9 cellular contexts compared by ENCODE assay signal in the genomic region with DNA sequence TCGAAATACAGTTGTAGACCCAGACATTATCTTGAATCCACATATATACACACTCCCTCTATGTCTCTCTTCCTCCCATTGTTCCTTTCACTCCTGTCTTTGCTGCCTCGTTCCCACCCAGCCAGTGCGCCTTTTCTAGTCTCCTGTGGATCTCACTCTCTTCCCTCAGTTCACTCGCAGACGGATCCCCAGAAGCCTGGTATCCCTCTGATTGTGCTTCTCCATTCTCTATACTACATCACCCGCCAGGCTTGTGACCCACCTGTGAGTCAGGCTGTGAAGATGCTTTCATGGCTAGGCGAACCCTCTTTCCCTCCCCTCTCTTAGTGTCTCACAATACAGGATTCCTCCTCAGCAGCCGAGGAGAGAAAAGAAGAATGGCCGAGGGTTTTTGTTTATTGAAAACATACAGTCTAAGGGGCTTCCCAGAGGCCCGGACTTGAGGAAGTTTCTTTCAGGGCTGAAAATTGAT. TPM values are rescaled to one million over a fixed set of nuclear protein-coding genes. Genes with fewer than 3 reads are reported as not detected.
DNase-seq lines count a peak whose midpoint lies in the region; ATAC-seq, FAIRE-seq and TF ChIP-seq lines count a peak whose summit lies in the region.
"Had no signal": no experiment of that assay in that cellular context is flagged by ENCODE, and none has a peak within 500 bp of the region (broad histone marks: within the 10 kb centered on the region; RNA-seq: fewer than 3 reads in every experiment).

No MANE protein-coding gene starts in this region.

- H3K9ac ChIP-seq in K562 (ENCODE audit: insufficient read depth in 1 of 2, low read depth in 2 of 2, low read length in 2 of 2), result peak overlapping the region in 1 of 2 experiments; percentile 68; a peak in 1 of 4 replicates

- TF ChIP-seq EP300 in K562 (IDR thresholded peaks at IDR 0.05; ENCODE audit: low read length), result no peak

- peaks cover 26% of the 10 kb centered on the region for H3K4me1 ChIP-seq in CD8-positive, alpha-beta memory T cell (ENCODE audit: insufficient read depth, low read length)
- peaks cover 18 to 43% of the 10 kb centered on the region in 2 experiments; a peak in 4 of 5 replicates for H3K4me1 ChIP-seq in K562 (replicated peaks in 1 of 2; ENCODE audit: control insufficient read depth in 2 of 2, insufficient read depth in 2 of 2, low read length in 2 of 2)

- TF ChIP-seq RAD21 in K562 (CRISPR knock-in tag; conservative IDR thresholded peaks at IDR 0.05 in 1 of 2, IDR thresholded peaks at IDR 0.05 in 1 of 2), result no peak

- peak overlapping the region; percentile 80; the same call in 1 of the 2 replicates for H3K4me2 ChIP-seq in K562 (ENCODE audit: insufficient read depth, low read length)

- no peaks in the 10 kb centered on the region for H3K27me3 Mint-ChIP-seq in CD8-positive, alpha-beta memory T cell
- H3K27me3 Mint-ChIP-seq in naive thymus-derived CD8-positive, alpha-beta T cell, result no peaks in the 10 kb centered on the region

- H3K4me1 Mint-ChIP-seq in CD8-positive, alpha-beta memory T cell, result peaks cover 22 to 29% (median 26%) of the 10 kb centered on the region in 3 donors
- peaks cover 10 to 28% (median 24%) of the 10 kb centered on the region in 4 donors for H3K4me1 Mint-ChIP-seq in naive thymus-derived CD8-positive, alpha-beta T cell

- no peaks in the 10 kb centered on the region for H3K9me3 Mint-ChIP-seq in CD8-positive, alpha-beta memory T cell
- no peaks in the 10 kb centered on the region for H3K9me3 Mint-ChIP-seq in naive thymus-derived CD8-positive, alpha-beta T cell

- POLR2A ChIA-PET in CD8-positive, alpha-beta memory T cell (lab: Charles Lee), result interaction anchor here (1.0 kb wide), 1 partner anchor 45 kb away, joined by 3 read pairs; no protein-coding TSS in a partner anchor
- POLR2A ChIA-PET in K562 (lab: Yijun Ruan, JAX), result interaction anchor here (0.6 to 1.0 kb wide), 4 partner anchors 17 to 94 kb away, joined by 3 read pairs; a partner anchor contains a TSS
- POLR2A ChIA-PET in naive thymus-derived CD8-positive, alpha-beta T cell (lab: Charles Lee), result interaction anchor here (0.8 to 1.3 kb wide), 3 partner anchors 33 to 45 kb away, joined by 3 to 4 read pairs (median 3); no protein-coding TSS in a partner anchor

- H3K9me1 ChIP-seq in K562 (ENCODE audit: control insufficient read depth, insufficient read depth, low read length), result no peaks in the 10 kb centered on the region

- no peak overlapping the region for H3K4me3 ChIP-seq in CD8-positive, alpha-beta memory T cell (ENCODE audit: low read length)
- peak overlapping the region; percentile 76; the same call in 1 of the 2 replicates for H3K4me3 ChIP-seq in Jurkat, Clone E6-1 (ENCODE audit: low read length)
- 0 out of 2 replicates have a peak overlapping the region, but pooled peaks have one; percentile 57 for H3K4me3 ChIP-seq in K562

- H3K36me3 Mint-ChIP-seq in CD8-positive, alpha-beta memory T cell, result no peaks in the 10 kb centered on the region
- H3K36me3 Mint-ChIP-seq in naive thymus-derived CD8-positive, alpha-beta T cell, result no peaks in the 10 kb centered on the region

- H3K27ac Mint-ChIP-seq in CD8-positive, alpha-beta memory T cell, result peak overlapping the region; percentile 30 to 87 (median 60)
- peak overlapping the region in 8 of 10 donors; percentile 5 to 88 (median 46) for H3K27ac Mint-ChIP-seq in naive thymus-derived CD8-positive, alpha-beta T cell

- ATAC-seq in K562 (no peak), HG03280 (IDR thresholded peaks at IDR 0.05; ENCODE audit: unreplicated experiment) (no peak), HG03039 (IDR thresholded peaks at IDR 0.05; ENCODE audit: unreplicated experiment) (no peak), left ventricle myocardium superior (no peak)
- ATAC-seq in naive thymus-derived CD8-positive, alpha-beta T cell, result no peak

- BruUV-seq in K562 (replicated peaks; lab: Mats Ljungman, UMichigan), result TSS peak; percentile 43

- intact Hi-C loops in K562 (cut with micrococcal nuclease) (no loop called here), left ventricle myocardium superior (cut with micrococcal nuclease) (loop anchor here (10.0 kb wide), 1 partner anchor 46 kb away; a partner anchor contains a TSS)

- CTCF ChIA-PET in CD8-positive, alpha-beta memory T cell (lab: Charles Lee), result interaction anchor here (1.1 to 2.4 kb wide), 3 partner anchors 28 to 579 kb away, joined by 3 to 12 read pairs (median 6); a partner anchor contains a TSS
- CTCF ChIA-PET in K562 (lab: Yijun Ruan, JAX; ENCODE audit: low intra/inter-chr PET ratio), result interaction anchor here (0.6 to 1.1 kb wide), 2 partner anchors 28 to 37 kb away, joined by 4 to 5 read pairs; no protein-coding TSS in a partner anchor

- no peak overlapping the region for H2AFZ ChIP-seq in K562 (ENCODE audit: low read depth, low read length)

- peak overlapping the region; percentile 24 to 89 (median 80) for H3K4me3 Mint-ChIP-seq in CD8-positive, alpha-beta memory T cell
- H3K4me3 Mint-ChIP-seq in naive thymus-derived CD8-positive, alpha-beta T cell, result peak overlapping the region in 9 of 10 donors; percentile 24 to 83 (median 75)

- in situ Hi-C loops in K562 (cut with MboI), result no loop called here

- no peak for FAIRE-seq in K562 (lab: Jason Lieb, UNC)

- H4K20me1 ChIP-seq in K562 (replicated peaks; ENCODE audit: control insufficient read depth, insufficient read depth, low read length), result no peaks in the 10 kb centered on the region

- peaks cover 2% of the 10 kb centered on the region for H3K79me2 ChIP-seq in K562 (ENCODE audit: control insufficient read depth, insufficient read depth, low read length)

- WGBS in K562 (ENCODE audit: insufficient coverage, low coverage, missing lambda C conversion rate), result 33% methylated on average over 10 of the region's 10 CpGs

- no peaks in the 10 kb centered on the region for H3K36me3 ChIP-seq in CD8-positive, alpha-beta memory T cell (ENCODE audit: insufficient read depth, low read length)
- peaks cover 4% of the 10 kb centered on the region; the same call in 2 of the 3 replicates for H3K36me3 ChIP-seq in K562 (ENCODE audit: control insufficient read depth, insufficient read depth, low read length)

- H3K27me3 ChIP-seq in CD8-positive, alpha-beta memory T cell (ENCODE audit: insufficient read depth, low read length, poor library complexity, severe bottlenecking), result no peaks in the 10 kb centered on the region
- no peaks in the 10 kb centered on the region for H3K27me3 ChIP-seq in K562 (ENCODE audit: control insufficient read depth in 2 of 2, insufficient read depth in 2 of 2, low read length in 2 of 2)

- H3K9me3 ChIP-seq in CD8-positive, alpha-beta memory T cell (ENCODE audit: low read length), result no peaks in the 10 kb centered on the region
- H3K9me3 ChIP-seq in K562 (replicated peaks; ENCODE audit: control insufficient read depth, insufficient read depth, low read depth, low read length), result no peaks in the 10 kb centered on the region

- H3K27ac ChIP-seq in CD8-positive, alpha-beta memory T cell (ENCODE audit: low read depth, low read length), result no peak overlapping the region
- no peak overlapping the region for H3K27ac ChIP-seq in K562 (ENCODE audit: extremely low read depth, low read depth, low read length)

- no peak for DNase-seq in CD8-positive, alpha-beta memory T cell
- no peak for DNase-seq in Jurkat, Clone E6-1 (ENCODE audit: low read depth, low spot score)
- DNase-seq in K562 (ENCODE audit: extremely low read depth in 1 of 4, low spot score in 3 of 4) (no peak), NCI-H2196 treated with DMSO at 0.1 percent for 48 hours (lab: John Stamatoyannopoulos, UW; ENCODE audit: unreplicated experiment) (no peak), left ventricle myocardium superior (no peak)
- no peak for DNase-seq in naive thymus-derived CD8-positive, alpha-beta T cell
- DNase-seq: midbrain had no signal

- no peak for TF ChIP-seq CTCF in K562 (IDR thresholded peaks at IDR 0.05 in 2 of 3, conservative IDR thresholded peaks at IDR 0.05 in 1 of 3; ENCODE audit: insufficient read depth in 2 of 3, low read depth in 1 of 3, low read length in 3 of 3)

- no peak for TF ChIP-seq POLR2A in K562 (conservative IDR thresholded peaks at IDR 0.05)

RNA-seq across cellular contexts. Expression of a gene that starts 1.5 kb away (rescaled TPM):
- 1 to 10 TPM; 3.2 to 3.7 TPM for total RNA-seq in CD8-positive, alpha-beta memory T cell
- polyA plus RNA-seq in CD8-positive, alpha-beta memory T cell, result 0.18 TPM
- polyA plus RNA-seq in Jurkat, Clone E6-1 (2012; ENCODE audit: insufficient read depth, insufficient read length), result 13.9 TPM
- 31.1 and 65.6 TPM in 2 replicates for total RNA-seq in K562 (2011; cell fraction: chromatin; rRNA removed; ENCODE audit: low replicate concordance)
- total RNA-seq in K562 (2011; cell fraction: nucleolus; rRNA removed), result 41.4 and 45.0 TPM in 2 replicates
- 40.9 and 43.8 TPM in 2 replicates for total RNA-seq in K562 (2011; cell fraction: nucleoplasm; rRNA removed)
- total RNA-seq in K562 (2014; rRNA removed) (2.3 and 3.2 TPM in 2 replicates), K562 (2014; rRNA removed; fragmentation: Illumina TruSeq; extraction: Trizol) (1.7 and 2.9 TPM in 2 replicates), K562 (2015; rRNA removed; fragmentation: Illumina TruSeq; extraction: Trizol) (3.1 and 3.9 TPM in 2 replicates), K562 (2021) (6.6 and 7.0 TPM in 2 replicates), left ventricle myocardium superior (1.5 TPM)
- polyA plus RNA-seq in K562 (2011; rRNA removed) (7.2 and 14.5 TPM in 2 replicates), K562 (2014; fragmentation: Illumina TruSeq; extraction: Trizol) (5.6 and 5.9 TPM in 2 replicates), K562 (2014; fragmentation: Nextera tagmentation; extraction: Ambion mirVana) (1 to 10 TPM in 1 of 2 experiments, under 1 TPM in 1; 0.91 to 1.0 TPM), K562 (2014; rRNA removed) (7.3 and 9.7 TPM in 2 replicates)
- polyA plus RNA-seq in K562 (2011; cell fraction: cytosol; rRNA removed), result 7.1 and 13.6 TPM in 2 replicates
- polyA plus RNA-seq in K562 (2011; cell fraction: nucleus; rRNA removed), result 101 and 112 TPM in 2 replicates
- 5.6 and 7.6 TPM in 2 replicates for polyA plus RNA-seq in K562 (2012)
- 3.7 and 5.6 TPM in 2 replicates for polyA minus RNA-seq in K562 (2011; rRNA and poly(A)+ RNA removed)
- 2.5 and 5.6 TPM in 2 replicates for polyA minus RNA-seq in K562 (2011; cell fraction: cytosol; rRNA and poly(A)+ RNA removed)
- polyA minus RNA-seq in K562 (2011; cell fraction: nucleus; rRNA and poly(A)+ RNA removed), result 11.6 and 13.2 TPM in 2 replicates
- total RNA-seq in naive thymus-derived CD8-positive, alpha-beta T cell, result 1 to 10 TPM; 3.9 to 4.1 TPM
- polyA plus RNA-seq in naive thymus-derived CD8-positive, alpha-beta T cell, result under 1 TPM in 2 of 3 donors, not detected in 1; 0.20 to 0.51 TPM

RNA-seq across cellular contexts. Expression of a gene that starts 5.4 kb away (rescaled TPM):
- total RNA-seq in CD8-positive, alpha-beta memory T cell, result 10 to 100 TPM; 78.3 to 79.8 TPM
- polyA plus RNA-seq in CD8-positive, alpha-beta memory T cell, result 20.2 TPM
- polyA plus RNA-seq in Jurkat, Clone E6-1 (2012; ENCODE audit: insufficient read depth, insufficient read length), result 84.2 TPM
- total RNA-seq in K562 (2011; cell fraction: chromatin; rRNA removed; ENCODE audit: low replicate concordance), result 311 and 570 TPM in 2 replicates
- total RNA-seq in K562 (2011; cell fraction: nucleolus; rRNA removed), result 299 and 331 TPM in 2 replicates
- 264 and 285 TPM in 2 replicates for total RNA-seq in K562 (2011; cell fraction: nucleoplasm; rRNA removed)
- 36.4 and 40.2 TPM in 2 replicates for total RNA-seq in K562 (2014; rRNA removed)
- total RNA-seq in K562 (2014; rRNA removed; fragmentation: Illumina TruSeq; extraction: Trizol), result 24.2 and 25.6 TPM in 2 replicates
- total RNA-seq in K562 (2015; rRNA removed; fragmentation: Illumina TruSeq; extraction: Trizol), result 37.0 and 39.6 TPM in 2 replicates
- total RNA-seq in K562 (2021), result 60.2 and 65.4 TPM in 2 replicates
- polyA plus RNA-seq in K562 (2011; rRNA removed), result 67.8 and 105 TPM in 2 replicates
- 48.7 and 49.0 TPM in 2 replicates for polyA plus RNA-seq in K562 (2011; cell fraction: cytosol; rRNA removed)
- polyA plus RNA-seq in K562 (2011; cell fraction: nucleus; rRNA removed), result 890 and 922 TPM in 2 replicates
- 56.9 and 62.9 TPM in 2 replicates for polyA plus RNA-seq in K562 (2012)
- 59.9 and 67.3 TPM in 2 replicates for polyA plus RNA-seq in K562 (2014; fragmentation: Illumina TruSeq; extraction: Trizol)
- polyA plus RNA-seq in K562 (2014; fragmentation: Nextera tagmentation; extraction: Ambion mirVana), result 10 to 100 TPM; 13.5 to 15.7 TPM
- polyA plus RNA-seq in K562 (2014; rRNA removed), result 69.1 and 81.4 TPM in 2 replicates
- 58.6 and 59.3 TPM in 2 replicates for polyA minus RNA-seq in K562 (2011; rRNA and poly(A)+ RNA removed)
- polyA minus RNA-seq in K562 (2011; cell fraction: cytosol; rRNA and poly(A)+ RNA removed), result 30.5 and 30.7 TPM in 2 replicates
- polyA minus RNA-seq in K562 (2011; cell fraction: nucleus; rRNA and poly(A)+ RNA removed), result 109 and 138 TPM in 2 replicates
- 100 to 1,000 TPM; 115 to 134 TPM for total RNA-seq in naive thymus-derived CD8-positive, alpha-beta T cell
- 10 to 100 TPM; 11.3 to 22.6 (median 12.9) TPM for polyA plus RNA-seq in naive thymus-derived CD8-positive, alpha-beta T cell
- 18.9 TPM for total RNA-seq in left ventricle myocardium superior

RNA-seq across cellular contexts. Expression of a gene that starts 16.6 kb away (rescaled TPM):
- 100 to 1,000 TPM; 152 to 158 TPM for total RNA-seq in CD8-positive, alpha-beta memory T cell
- 179 TPM for polyA plus RNA-seq in CD8-positive, alpha-beta memory T cell
- 92.0 TPM for polyA plus RNA-seq in Jurkat, Clone E6-1 (2012; ENCODE audit: insufficient read depth, insufficient read length)
- 59.7 and 127 TPM in 2 replicates for total RNA-seq in K562 (2011; cell fraction: chromatin; rRNA removed; ENCODE audit: low replicate concordance)
- 178 TPM in 2 replicates for total RNA-seq in K562 (2011; cell fraction: nucleolus; rRNA removed)
- total RNA-seq in K562 (2011; cell fraction: nucleoplasm; rRNA removed), result 135 and 144 TPM in 2 replicates
- total RNA-seq in K562 (2014; rRNA removed), result 101 and 132 TPM in 2 replicates
- total RNA-seq in K562 (2014; rRNA removed; fragmentation: Illumina TruSeq; extraction: Trizol), result 13.4 and 14.2 TPM in 2 replicates
- 24.0 and 25.4 TPM in 2 replicates for total RNA-seq in K562 (2015; rRNA removed; fragmentation: Illumina TruSeq; extraction: Trizol)
- total RNA-seq in K562 (2021), result 111 TPM in 2 replicates
- 100 and 140 TPM in 2 replicates for polyA plus RNA-seq in K562 (2011; rRNA removed)
- 214 and 294 TPM in 2 replicates for polyA plus RNA-seq in K562 (2011; cell fraction: cytosol; rRNA removed)
- 103 and 109 TPM in 2 replicates for polyA plus RNA-seq in K562 (2011; cell fraction: nucleus; rRNA removed)
- polyA plus RNA-seq in K562 (2012), result 94.0 and 101 TPM in 2 replicates
- polyA plus RNA-seq in K562 (2014; fragmentation: Illumina TruSeq; extraction: Trizol), result 86.1 and 100 TPM in 2 replicates
- 10 to 100 TPM; 72.9 to 83.3 TPM for polyA plus RNA-seq in K562 (2014; fragmentation: Nextera tagmentation; extraction: Ambion mirVana)
- 130 and 131 TPM in 2 replicates for polyA plus RNA-seq in K562 (2014; rRNA removed)
- 57.0 and 75.1 TPM in 2 replicates for polyA minus RNA-seq in K562 (2011; rRNA and poly(A)+ RNA removed)
- polyA minus RNA-seq in K562 (2011; cell fraction: cytosol; rRNA and poly(A)+ RNA removed), result 62.4 and 70.4 TPM in 2 replicates
- polyA minus RNA-seq in K562 (2011; cell fraction: nucleus; rRNA and poly(A)+ RNA removed), result 16.4 and 25.2 TPM in 2 replicates
- total RNA-seq in naive thymus-derived CD8-positive, alpha-beta T cell, result 100 to 1,000 TPM in 1 of 2 experiments, 10 to 100 TPM in 1; 93.3 to 105 TPM
- 100 to 1,000 TPM; 124 to 189 (median 138) TPM for polyA plus RNA-seq in naive thymus-derived CD8-positive, alpha-beta T cell
- total RNA-seq in left ventricle myocardium superior, result 62.7 TPM

RNA-seq across cellular contexts. Expression of a gene that starts 22.5 kb away (rescaled TPM):
- total RNA-seq in CD8-positive, alpha-beta memory T cell, result not detected
- polyA plus RNA-seq in CD8-positive, alpha-beta memory T cell, result not detected
- polyA plus RNA-seq in Jurkat, Clone E6-1 (2012; ENCODE audit: insufficient read depth, insufficient read length), result not detected
- total RNA-seq in K562 (2011; cell fraction: chromatin; rRNA removed; ENCODE audit: low replicate concordance), result 18.9 and 39.8 TPM in 2 replicates
- total RNA-seq in K562 (2011; cell fraction: nucleolus; rRNA removed), result 33.9 and 37.6 TPM in 2 replicates
- total RNA-seq in K562 (2011; cell fraction: nucleoplasm; rRNA removed), result 31.5 and 35.1 TPM in 2 replicates
- total RNA-seq in K562 (2014; rRNA removed) (38.2 and 47.5 TPM in 2 replicates), K562 (2014; rRNA removed; fragmentation: Illumina TruSeq; extraction: Trizol) (22.6 and 25.0 TPM in 2 replicates), K562 (2015; rRNA removed; fragmentation: Illumina TruSeq; extraction: Trizol) (12.1 and 12.8 TPM in 2 replicates), K562 (2021) (75.7 and 78.4 TPM in 2 replicates), left ventricle myocardium superior (not detected)
- polyA plus RNA-seq in K562 (2011; rRNA removed) (25.3 and 39.9 TPM in 2 replicates), K562 (2014; fragmentation: Illumina TruSeq; extraction: Trizol) (58.5 and 62.1 TPM in 2 replicates), K562 (2014; fragmentation: Nextera tagmentation; extraction: Ambion mirVana) (10 to 100 TPM; 10.7 to 13.0 TPM), K562 (2014; rRNA removed) (50.4 and 51.2 TPM in 2 replicates)
- 26.5 and 92.1 TPM in 2 replicates for polyA plus RNA-seq in K562 (2011; cell fraction: cytosol; rRNA removed)
- 20.1 and 56.5 TPM in 2 replicates for polyA plus RNA-seq in K562 (2011; cell fraction: nucleus; rRNA removed)
- 23.5 and 42.9 TPM in 2 replicates for polyA plus RNA-seq in K562 (2012)
- 12.1 and 32.1 TPM in 2 replicates for polyA minus RNA-seq in K562 (2011; rRNA and poly(A)+ RNA removed)
- polyA minus RNA-seq in K562 (2011; cell fraction: cytosol; rRNA and poly(A)+ RNA removed), result 16.4 and 35.4 TPM in 2 replicates
- polyA minus RNA-seq in K562 (2011; cell fraction: nucleus; rRNA and poly(A)+ RNA removed), result 7.7 and 16.0 TPM in 2 replicates
- total RNA-seq in naive thymus-derived CD8-positive, alpha-beta T cell, result not detected
- not detected for polyA plus RNA-seq in naive thymus-derived CD8-positive, alpha-beta T cell

RNA-seq across cellular contexts. Expression of a gene that starts 23.4 kb away (rescaled TPM):
- 10 to 100 TPM; 39.1 to 41.5 TPM for total RNA-seq in CD8-positive, alpha-beta memory T cell
- 1.7 TPM for polyA plus RNA-seq in CD8-positive, alpha-beta memory T cell
- polyA plus RNA-seq in Jurkat, Clone E6-1 (2012; ENCODE audit: insufficient read depth, insufficient read length), result 18.4 TPM
- 20.6 and 45.2 TPM in 2 replicates for total RNA-seq in K562 (2011; cell fraction: chromatin; rRNA removed; ENCODE audit: low replicate concordance)
- total RNA-seq in K562 (2011; cell fraction: nucleolus; rRNA removed), result 38.6 and 38.9 TPM in 2 replicates
- total RNA-seq in K562 (2011; cell fraction: nucleoplasm; rRNA removed), result 36.1 and 52.0 TPM in 2 replicates
- 6.4 and 10.6 TPM in 2 replicates for total RNA-seq in K562 (2014; rRNA removed)
- 1.9 and 2.0 TPM in 2 replicates for total RNA-seq in K562 (2014; rRNA removed; fragmentation: Illumina TruSeq; extraction: Trizol)
- total RNA-seq in K562 (2015; rRNA removed; fragmentation: Illumina TruSeq; extraction: Trizol), result 3.4 and 4.1 TPM in 2 replicates
- 41.8 and 43.0 TPM in 2 replicates for total RNA-seq in K562 (2021)
- 5.9 and 17.5 TPM in 2 replicates for polyA plus RNA-seq in K562 (2011; rRNA removed)
- 10.9 and 13.6 TPM in 2 replicates for polyA plus RNA-seq in K562 (2011; cell fraction: cytosol; rRNA removed)
- polyA plus RNA-seq in K562 (2011; cell fraction: nucleus; rRNA removed), result 30.5 and 33.5 TPM in 2 replicates
- 23.2 and 25.9 TPM in 2 replicates for polyA plus RNA-seq in K562 (2012)
- 11.8 and 21.9 TPM in 2 replicates for polyA plus RNA-seq in K562 (2014; fragmentation: Illumina TruSeq; extraction: Trizol)
- 1 to 10 TPM; 2.0 to 2.1 TPM for polyA plus RNA-seq in K562 (2014; fragmentation: Nextera tagmentation; extraction: Ambion mirVana)
- polyA plus RNA-seq in K562 (2014; rRNA removed), result 15.4 and 17.7 TPM in 2 replicates
- 3.8 and 3.9 TPM in 2 replicates for polyA minus RNA-seq in K562 (2011; rRNA and poly(A)+ RNA removed)
- 13.7 and 24.0 TPM in 2 replicates for polyA minus RNA-seq in K562 (2011; cell fraction: cytosol; rRNA and poly(A)+ RNA removed)
- 6.2 and 7.2 TPM in 2 replicates for polyA minus RNA-seq in K562 (2011; cell fraction: nucleus; rRNA and poly(A)+ RNA removed)
- total RNA-seq in naive thymus-derived CD8-positive, alpha-beta T cell, result 10 to 100 TPM; 10.7 to 13.5 TPM
- polyA plus RNA-seq in naive thymus-derived CD8-positive, alpha-beta T cell, result 1 to 10 TPM; 1.8 to 2.5 (median 2.3) TPM
- 15.0 TPM for total RNA-seq in left ventricle myocardium superior
